In genomic region chr1:200740291-200741212, GRCh38 we compare ENCODE assay signal across 8 cellular contexts. TPM values are rescaled to one million over a fixed set of nuclear protein-coding genes. Genes with fewer than 3 reads are reported as not detected.
DNase-seq lines count a peak whose midpoint lies in the region; ATAC-seq, FAIRE-seq and TF ChIP-seq lines count a peak whose summit lies in the region.

No MANE protein-coding gene starts in this region.

- H3K9me3 Mint-ChIP-seq in astrocyte (ENCODE audit: unreplicated experiment), result no peaks in the 10 kb centered on the region

- 5% methylated on average over 7 of the region's 7 CpGs for WGBS in heart right ventricle, 2 donors
- WGBS in lung, 2 donors, result 11 to 20% methylated on average over 7 of the region's 7 CpGs
- 2 to 4% methylated on average over 7 of the region's 7 CpGs for WGBS in aorta, 2 donors

- H3K9me3 ChIP-seq in heart right ventricle, result no peaks in the 10 kb centered on the region
- no peaks in the 10 kb centered on the region for H3K9me3 ChIP-seq in astrocyte (ENCODE audit: insufficient read depth, low read depth, low read length)
- no peaks in the 10 kb centered on the region for H3K9me3 ChIP-seq in lung (ENCODE audit: control insufficient read depth in 2 of 2, insufficient read depth in 1 of 2, low read length in 1 of 2)
- no peaks in the 10 kb centered on the region for H3K9me3 ChIP-seq in aorta (ENCODE audit: control insufficient read depth, low read length)

- peaks cover 5 to 63% (median 51%) of the 10 kb centered on the region in 9 donors for H3K4me1 ChIP-seq in heart right ventricle
- H3K4me1 ChIP-seq in astrocyte (ENCODE audit: insufficient read depth, low read length), result peaks cover 12% of the 10 kb centered on the region
- H3K4me1 ChIP-seq in lung (ENCODE audit: control insufficient read depth in 2 of 2, insufficient read depth in 2 of 2, low read length in 2 of 2), result peaks cover 0 to 21% of the 10 kb centered on the region in 2 donors
- H3K4me1 ChIP-seq in aorta (ENCODE audit: control insufficient read depth in 1 of 2, insufficient read depth in 2 of 2, low read length in 2 of 2), result peaks cover 0 to 3% of the 10 kb centered on the region in 2 donors

- peaks cover 0 to 39% (median 0%) of the 10 kb centered on the region in 7 donors for H3K27me3 ChIP-seq in heart right ventricle
- no peaks in the 10 kb centered on the region for H3K27me3 ChIP-seq in astrocyte (ENCODE audit: insufficient read depth, low read length)
- no peaks in the 10 kb centered on the region for H3K27me3 ChIP-seq in lung (ENCODE audit: control insufficient read depth, insufficient read depth)
- H3K27me3 ChIP-seq in aorta (ENCODE audit: control insufficient read depth in 1 of 2, insufficient read depth in 2 of 2, low read length in 1 of 2), result no peaks in the 10 kb centered on the region

- H3K27ac ChIP-seq in heart right ventricle (peak overlapping the region in 8 of 10 donors; percentile 99 to 100 (median 100)), astrocyte (ENCODE audit: low read depth, low read length) (peak overlapping the region; percentile 99), lung (ENCODE audit: low read depth in 1 of 2, low read length in 1 of 2) (peak overlapping the region in 1 of 2 donors; percentile 97), aorta (ENCODE audit: low read depth in 1 of 2, low read length in 2 of 2) (no peak overlapping the region)

- peaks cover 52% of the 10 kb centered on the region for H4K20me1 ChIP-seq in astrocyte (ENCODE audit: insufficient read depth, low read length)

- peaks cover 19% of the 10 kb centered on the region for H3K4me1 Mint-ChIP-seq in astrocyte (ENCODE audit: low read depth, unreplicated experiment)

- peak overlapping the region; percentile 100 for H3K9ac ChIP-seq in astrocyte (ENCODE audit: low read length)

- peak overlapping the region; percentile 76 for H3K27ac Mint-ChIP-seq in astrocyte (ENCODE audit: unreplicated experiment)

- no peaks in the 10 kb centered on the region for H3K36me3 Mint-ChIP-seq in astrocyte (ENCODE audit: low read depth, unreplicated experiment)

- H3K36me3 ChIP-seq in heart right ventricle, result no peaks in the 10 kb centered on the region
- no peaks in the 10 kb centered on the region for H3K36me3 ChIP-seq in astrocyte (ENCODE audit: insufficient read depth, low read length)
- no peaks in the 10 kb centered on the region for H3K36me3 ChIP-seq in lung (ENCODE audit: control insufficient read depth in 2 of 2, insufficient read depth in 2 of 2, low read length in 2 of 2)
- no peaks in the 10 kb centered on the region for H3K36me3 ChIP-seq in aorta (ENCODE audit: control insufficient read depth in 1 of 2, insufficient read depth in 2 of 2, low read length in 1 of 2)

- no peaks in the 10 kb centered on the region for H3K27me3 Mint-ChIP-seq in astrocyte (ENCODE audit: low read depth, unreplicated experiment)

- peak overlapping the region; percentile 95 for H3K4me3 Mint-ChIP-seq in astrocyte (ENCODE audit: unreplicated experiment)

- no peak overlapping the region for H2AFZ ChIP-seq in astrocyte (ENCODE audit: low read depth, low read length)

- TF ChIP-seq CTCF in heart right ventricle (IDR thresholded peaks at IDR 0.05), result no peak
- TF ChIP-seq CTCF in astrocyte (IDR thresholded peaks at IDR 0.05; ENCODE audit: insufficient read depth, low read depth, low read length), result no peak
- no peak for TF ChIP-seq CTCF in lung (IDR thresholded peaks at IDR 0.05; ENCODE audit: control extremely low read depth, extremely low read depth)

- H3K4me3 ChIP-seq in heart right ventricle, result peak overlapping the region; percentile 69 to 98 (median 90)
- peak overlapping the region; percentile 99 for H3K4me3 ChIP-seq in astrocyte (ENCODE audit: insufficient read depth, low read depth, low read length)
- H3K4me3 ChIP-seq in lung, result peak overlapping the region; percentile 79
- peak overlapping the region; percentile 46 to 70 for H3K4me3 ChIP-seq in aorta (ENCODE audit: low read length in 2 of 2)

- ATAC-seq in heart right ventricle, result no peak
- ATAC-seq in Right ventricle myocardium inferior, result no peak
- ATAC-seq in lung (ENCODE audit: insufficient read depth, low FRiP score), result no peak
- ATAC-seq in aorta (ENCODE audit: low FRiP score), result no peak
- no peak for ATAC-seq in GM18498 (IDR thresholded peaks at IDR 0.05; ENCODE audit: unreplicated experiment)
- ATAC-seq in left colon, result no peak

- DNase-seq in heart right ventricle, result no peak
- DNase-seq in Right ventricle myocardium inferior (ENCODE audit: missing footprints), result no peak
- DNase-seq in astrocyte (ENCODE audit: low read depth), result no peak
- no peak for DNase-seq in lung (ENCODE audit: low spot score)
- no peak for DNase-seq in aorta
- no peak for DNase-seq in left colon
- DNase-seq in Kasumi-1 (lab: John Stamatoyannopoulos, UW), result no peak

- H3K79me2 ChIP-seq in astrocyte (ENCODE audit: insufficient read depth, low read length), result peaks cover 60% of the 10 kb centered on the region

- FAIRE-seq in astrocyte (lab: Jason Lieb, UNC), result no peak

- H3K4me2 ChIP-seq in astrocyte (ENCODE audit: low read length), result peak overlapping the region; percentile 99

- intact Hi-C loops in heart right ventricle (cut with DNase I) (loop anchor here in 3 of 10 donors (2.0 to 5.0 kb wide), 2 partner anchors 37 to 62 kb away; no protein-coding TSS in a partner anchor), Right ventricle myocardium inferior (cut with DNase I) (no loop called here), aorta (cut with DNase I) (loop anchor here in 1 of 2 donors (5.0 kb wide), 1 partner anchor 42 kb away; no protein-coding TSS in a partner anchor), left colon (cut with DNase I, micrococcal nuclease) (no loop called here)

RNA-seq across cellular contexts. Expression of gene CAMSAP2, which starts 1.9 kb away (rescaled TPM):
- total RNA-seq in heart right ventricle (10 to 100 TPM; 36.4 to 47.1 (median 38.1) TPM), Right ventricle myocardium inferior (37.4 TPM), astrocyte (45.6 and 49.4 TPM in 2 replicates), lung (10 to 100 TPM; 25.0 to 51.8 TPM), aorta (10 to 100 TPM; 46.9 to 51.9 TPM), left colon (1 to 10 TPM; 7.4 to 9.0 TPM)
- polyA plus RNA-seq in heart right ventricle (10 to 100 TPM in 1 of 2 donors, 1 to 10 TPM in 1; 7.0 to 11.3 TPM), lung (1 to 10 TPM; 8.0 to 8.3 TPM), aorta (10 to 100 TPM; 10.1 to 16.8 TPM)

Comparison
In these comparisons a context has a peak if more than half of its experiments do, and no peak if none do; other contexts are left out.
1. H3K27ac ChIP-seq: peak in heart right ventricle (8 of 10) and astrocyte (single experiment); none in aorta (0 of 2).
2. Peak in every context shown above with its lines, with median percentiles within 50 percentile points of each other: H3K4me3 ChIP-seq.